Comparison of ENCODE assay signal across 19 cellular contexts in genomic region chr6:143125455-143125854, GRCh38.
DNase-seq lines count a peak whose midpoint lies in the region; ATAC-seq and TF ChIP-seq lines count a peak whose summit lies in the region.
"Had no signal": no experiment of that assay in that cellular context is flagged by ENCODE, and none has a peak within 500 bp of the region (broad histone marks: within the 10 kb centered on the region; RNA-seq: fewer than 3 reads in every experiment).

No MANE protein-coding gene starts in this region.

- TF ChIP-seq CTCF in OCI-LY3 (IDR thresholded peaks at IDR 0.05; ENCODE audit: low read depth, low read length), result no peak

- no peak overlapping the region for H2AFZ ChIP-seq in OCI-LY3 (ENCODE audit: low read depth, low read length)

- H3K79me2 ChIP-seq in OCI-LY3 (ENCODE audit: low read length), result no peaks in the 10 kb centered on the region

- no peaks in the 10 kb centered on the region for H4K20me1 ChIP-seq in OCI-LY3 (ENCODE audit: insufficient read depth, low read length)

- no peaks in the 10 kb centered on the region for H3K9me3 ChIP-seq in OCI-LY3 (ENCODE audit: insufficient read depth, low read length)
- H3K9me3 ChIP-seq: upper lobe of right lung had no signal

- H3K4me2 ChIP-seq in OCI-LY3 (ENCODE audit: low read length), result peak overlapping the region; percentile 44

- ATAC-seq in HG03039 (IDR thresholded peaks at IDR 0.05; ENCODE audit: unreplicated experiment), result peak; percentile 54
- ATAC-seq: activated T-cell treated with anti-CD3 and anti-CD28 coated beads, Interleukin-2, amount 50 U/mL, for 4 hours; gastroesophageal sphincter; left lobe of liver; Right ventricle myocardium inferior; upper lobe of right lung had no signal

- H3K9ac ChIP-seq in OCI-LY3 (ENCODE audit: low read length), result no peak overlapping the region

- DNase-seq in EL (peak; percentile 45), glomerular visceral epithelial cell (ENCODE audit: extremely low spot score) (peak; percentile 73), Kasumi-1 (lab: John Stamatoyannopoulos, UW) (no peak), NCI-H774 (lab: John Stamatoyannopoulos, UW) (no peak), NCI-H187 treated with DMSO at 0.1 percent for 48 hours (lab: John Stamatoyannopoulos, UW) (no peak)
- DNase-seq: activated CD8-positive, alpha-beta T cell treated with anti-CD3 and anti-CD28 coated beads for 36 hours; activated T-cell treated with anti-CD3 and anti-CD28 coated beads, Interleukin-2, amount 50 U/mL, for 4 hours; dorsolateral prefrontal cortex; NCI-H345; retina; upper lobe of right lung had no signal

- no peak overlapping the region for H3K27ac ChIP-seq in OCI-LY3 (ENCODE audit: low read length)
- H3K27ac ChIP-seq: cardiac muscle cell, dorsolateral prefrontal cortex, epithelial cell of prostate, gastroesophageal sphincter, upper lobe of right lung, VCaP had no signal

- H3K36me3 ChIP-seq in OCI-LY3 (replicated peaks; ENCODE audit: low read depth, low read length), result no peaks in the 10 kb centered on the region
- H3K36me3 ChIP-seq: cardiac muscle cell, upper lobe of right lung had no signal

- H3K27me3 ChIP-seq in OCI-LY3 (ENCODE audit: low read depth, low read length), result no peaks in the 10 kb centered on the region
- H3K27me3 ChIP-seq: cardiac muscle cell, dorsolateral prefrontal cortex, gastroesophageal sphincter, upper lobe of right lung had no signal

- no peak overlapping the region for H3K4me3 ChIP-seq in OCI-LY3 (ENCODE audit: low read length)
- H3K4me3 ChIP-seq: cardiac muscle cell, dorsolateral prefrontal cortex, gastroesophageal sphincter, upper lobe of right lung had no signal

- peaks cover 24% of the 10 kb centered on the region for H3K4me1 ChIP-seq in OCI-LY3 (ENCODE audit: low read length)
- H3K4me1 ChIP-seq: gastroesophageal sphincter, upper lobe of right lung had no signal

Comparison
In these comparisons a context has a peak if more than half of its experiments do, and no peak if none do; other contexts are left out.
1. DNase-seq: peak in EL (single experiment) and glomerular visceral epithelial cell (single experiment); none in Kasumi-1 (0 of 2), NCI-H774 (single experiment) and NCI-H187 treated with DMSO at 0.1 percent for 48 hours (single experiment).